ENCODE assay signal across 2 cellular contexts in the genomic region with DNA sequence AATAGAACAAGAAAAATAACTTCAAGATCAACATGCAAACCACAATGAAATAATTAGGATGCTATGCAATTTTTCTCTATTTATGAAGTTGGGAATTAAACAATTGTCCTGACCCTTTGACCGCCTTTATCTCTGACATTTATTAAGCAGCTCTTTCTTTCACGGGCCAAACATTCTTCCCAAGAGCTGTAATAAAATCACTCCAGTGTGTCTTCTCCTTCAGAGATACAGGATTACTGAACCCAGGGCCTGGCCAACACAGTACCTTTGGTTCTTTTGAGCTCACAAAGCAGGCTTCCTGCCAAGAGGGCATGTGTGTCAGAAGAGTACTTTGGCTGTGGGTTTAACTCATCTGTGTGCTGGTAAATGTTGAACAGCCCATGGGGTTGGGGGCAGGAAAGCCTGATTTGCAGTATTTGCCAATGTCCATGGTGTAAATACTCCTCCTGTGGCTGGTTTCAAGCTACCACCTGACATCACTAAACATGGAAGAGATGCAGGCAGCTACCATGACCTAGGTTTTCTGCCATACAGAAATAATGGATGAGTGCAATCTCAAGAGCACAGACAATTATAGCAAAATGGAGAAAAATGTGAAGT.
TF ChIP-seq lines count a peak whose summit lies in the region.

No MANE protein-coding gene starts in this region.

TF ChIP-seq in IMR-90, 13 proteins besides CTCF, POLR2A, EP300 and RAD21:
- no peak for TF ChIP-seq RCOR1 (IDR thresholded peaks at IDR 0.05; ENCODE audit: insufficient replicate concordance, low read length)
- TF ChIP-seq MAFK (IDR thresholded peaks at IDR 0.05; ENCODE audit: low read depth, low read length): no peak
- no peak for TF ChIP-seq CHD1 (IDR thresholded peaks at IDR 0.05; ENCODE audit: low read depth, low read length)
- TF ChIP-seq, protein P1, sequence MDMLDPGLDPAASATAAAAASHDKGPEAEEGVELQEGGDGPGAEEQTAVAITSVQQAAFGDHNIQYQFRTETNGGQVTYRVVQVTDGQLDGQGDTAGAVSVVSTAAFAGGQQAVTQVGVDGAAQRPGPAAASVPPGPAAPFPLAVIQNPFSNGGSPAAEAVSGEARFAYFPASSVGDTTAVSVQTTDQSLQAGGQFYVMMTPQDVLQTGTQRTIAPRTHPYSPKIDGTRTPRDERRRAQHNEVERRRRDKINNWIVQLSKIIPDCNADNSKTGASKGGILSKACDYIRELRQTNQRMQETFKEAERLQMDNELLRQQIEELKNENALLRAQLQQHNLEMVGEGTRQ (IDR thresholded peaks at IDR 0.05; ENCODE audit: low read depth, low read length): no peak
- TF ChIP-seq NFE2L2 (IDR thresholded peaks at IDR 0.05; ENCODE audit: low read depth, low read length): no peak
- TF ChIP-seq FOS (IDR thresholded peaks at IDR 0.05; ENCODE audit: low read depth, low read length): no peak

TF ChIP-seq in HepG2, 621 proteins besides CTCF, POLR2A, EP300 and RAD21:
- no peak for TF ChIP-seq FOXC1 (CRISPR knock-in tag; IDR thresholded peaks at IDR 0.05; ENCODE audit: borderline replicate concordance)
- TF ChIP-seq ZNF256 (CRISPR knock-in tag; conservative IDR thresholded peaks at IDR 0.05): no peak
- TF ChIP-seq, protein P2, sequence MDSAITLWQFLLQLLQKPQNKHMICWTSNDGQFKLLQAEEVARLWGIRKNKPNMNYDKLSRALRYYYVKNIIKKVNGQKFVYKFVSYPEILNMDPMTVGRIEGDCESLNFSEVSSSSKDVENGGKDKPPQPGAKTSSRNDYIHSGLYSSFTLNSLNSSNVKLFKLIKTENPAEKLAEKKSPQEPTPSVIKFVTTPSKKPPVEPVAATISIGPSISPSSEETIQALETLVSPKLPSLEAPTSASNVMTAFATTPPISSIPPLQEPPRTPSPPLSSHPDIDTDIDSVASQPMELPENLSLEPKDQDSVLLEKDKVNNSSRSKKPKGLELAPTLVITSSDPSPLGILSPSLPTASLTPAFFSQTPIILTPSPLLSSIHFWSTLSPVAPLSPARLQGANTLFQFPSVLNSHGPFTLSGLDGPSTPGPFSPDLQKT (CRISPR knock-in tag; IDR thresholded peaks at IDR 0.05; ENCODE audit: borderline replicate concordance): no peak
- no peak for TF ChIP-seq ZNF563 (CRISPR knock-in tag; IDR thresholded peaks at IDR 0.05)
- no peak for TF ChIP-seq ZNF432 (CRISPR knock-in tag; IDR thresholded peaks at IDR 0.05; ENCODE audit: borderline replicate concordance)
- TF ChIP-seq ZNF766 (CRISPR knock-in tag; IDR thresholded peaks at IDR 0.05; ENCODE audit: borderline replicate concordance): no peak
- no peak for TF ChIP-seq ZNF569 (CRISPR knock-in tag; IDR thresholded peaks at IDR 0.05; ENCODE audit: borderline replicate concordance)
- TF ChIP-seq JDP2 (CRISPR knock-in tag; IDR thresholded peaks at IDR 0.05; ENCODE audit: borderline replicate concordance): no peak
- TF ChIP-seq KDM5A (IDR thresholded peaks at IDR 0.05; ENCODE audit: borderline replicate concordance, low read length): no peak
- TF ChIP-seq ZFYVE20 (CRISPR knock-in tag; IDR thresholded peaks at IDR 0.05; ENCODE audit: borderline replicate concordance, low read depth): no peak
- no peak for TF ChIP-seq ZNF430 (CRISPR knock-in tag; IDR thresholded peaks at IDR 0.05)
- TF ChIP-seq ZNF660 (CRISPR knock-in tag; IDR thresholded peaks at IDR 0.05; ENCODE audit: borderline replicate concordance, low read depth): no peak
- no peak for TF ChIP-seq ZNF24 (IDR thresholded peaks at IDR 0.05)
- TF ChIP-seq NFE2L1 (CRISPR knock-in tag; IDR thresholded peaks at IDR 0.05; ENCODE audit: borderline replicate concordance): no peak
- TF ChIP-seq ZNF746 (CRISPR knock-in tag; IDR thresholded peaks at IDR 0.05): no peak
- TF ChIP-seq HNRNPK (IDR thresholded peaks at IDR 0.05; ENCODE audit: low read depth, low read length, poor library complexity, severe bottlenecking): no peak
- TF ChIP-seq, protein P3, sequence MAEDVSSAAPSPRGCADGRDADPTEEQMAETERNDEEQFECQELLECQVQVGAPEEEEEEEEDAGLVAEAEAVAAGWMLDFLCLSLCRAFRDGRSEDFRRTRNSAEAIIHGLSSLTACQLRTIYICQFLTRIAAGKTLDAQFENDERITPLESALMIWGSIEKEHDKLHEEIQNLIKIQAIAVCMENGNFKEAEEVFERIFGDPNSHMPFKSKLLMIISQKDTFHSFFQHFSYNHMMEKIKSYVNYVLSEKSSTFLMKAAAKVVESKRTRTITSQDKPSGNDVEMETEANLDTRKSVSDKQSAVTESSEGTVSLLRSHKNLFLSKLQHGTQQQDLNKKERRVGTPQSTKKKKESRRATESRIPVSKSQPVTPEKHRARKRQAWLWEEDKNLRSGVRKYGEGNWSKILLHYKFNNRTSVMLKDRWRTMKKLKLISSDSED (CRISPR knock-in tag; IDR thresholded peaks at IDR 0.05): no peak
- no peak for TF ChIP-seq ZNF605 (CRISPR knock-in tag; IDR thresholded peaks at IDR 0.05)
- no peak for TF ChIP-seq ZC3H13 (CRISPR knock-in tag; IDR thresholded peaks at IDR 0.05)
- TF ChIP-seq MLLT10 (CRISPR knock-in tag; IDR thresholded peaks at IDR 0.05): no peak
TF ChIP-seq in HepG2: peak in this region for 0.
